Comparison of ENCODE assay signal across 17 cellular contexts in genomic region chr4:188437535-188437934, GRCh38.
DNase-seq lines count a peak whose midpoint lies in the region; ATAC-seq, FAIRE-seq and TF ChIP-seq lines count a peak whose summit lies in the region.
"Had no signal": no experiment of that assay in that cellular context is flagged by ENCODE, and none has a peak within 500 bp of the region (broad histone marks: within the 10 kb centered on the region; RNA-seq: fewer than 3 reads in every experiment).

No MANE protein-coding gene starts in this region.

- H3K36me3 Mint-ChIP-seq in progenitor cell of endocrine pancreas (ENCODE audit: insufficient read depth), result no peaks in the 10 kb centered on the region

- intact Hi-C loops in HCT116 (cut with micrococcal nuclease), result no loop called here

- BruUV-seq in HCT116 (replicated peaks; lab: Mats Ljungman, UMichigan), result no TSS peak

- H3K27me3 Mint-ChIP-seq in progenitor cell of endocrine pancreas, result no peaks in the 10 kb centered on the region

- H3K4me2 ChIP-seq in HCT116 (ENCODE audit: low read length), result no peak overlapping the region
- H3K4me2 ChIP-seq: KMS-11, PC-9 had no signal

- no peak overlapping the region for H3K4me3 Mint-ChIP-seq in progenitor cell of endocrine pancreas (ENCODE audit: low read depth)

- H3K27ac ChIP-seq in HCT116 (ENCODE audit: low read depth, low read length), result no peak overlapping the region
- H3K27ac ChIP-seq: C4-2B, KMS-11, PC-9, SJSA1 had no signal

- POLR2A ChIA-PET in HCT116 (lab: Charles Lee), result no interaction called here
- POLR2A ChIA-PET in HEK293T (lab: Yijun Ruan, JAX), result no interaction called here

- H3K9ac ChIP-seq in HCT116 (ENCODE audit: low read length), result no peak overlapping the region
- H3K9ac ChIP-seq: KMS-11 had no signal

- FAIRE-seq in bronchial epithelial cell (lab: Jason Lieb, UNC), result no peak
- FAIRE-seq: GM12892, GM18507 had no signal

- H3K36me3 ChIP-seq in HCT116 (ENCODE audit: control insufficient read depth in 1 of 2, insufficient read depth in 2 of 2, low read length in 2 of 2) (no peaks in the 10 kb centered on the region), bronchial epithelial cell (ENCODE audit: control insufficient read depth, insufficient read depth, low read length) (no peaks in the 10 kb centered on the region)
- H3K36me3 ChIP-seq: SJSA1 had no signal

- no peaks in the 10 kb centered on the region for H3K79me2 ChIP-seq in HCT116 (ENCODE audit: insufficient read depth, low read length)

- H3K27ac Mint-ChIP-seq in progenitor cell of endocrine pancreas, result peak overlapping the region; percentile 86

- DNase-seq in DMS153 treated with DMSO at 0.1 percent for 48 hours (lab: John Stamatoyannopoulos, UW; ENCODE audit: unreplicated experiment), result peak; percentile 55
- no peak for DNase-seq in HCT116 (ENCODE audit: low read depth, low spot score)
- peak; percentile 76 for DNase-seq in bronchial epithelial cell (ENCODE audit: low read depth)
- DNase-seq in progenitor cell of endocrine pancreas (ENCODE audit: low spot score, unreplicated experiment), result no peak
- no peak for DNase-seq in NCI-H526 treated with DMSO at 0.1 percent for 48 hours (lab: John Stamatoyannopoulos, UW)
- no peak for DNase-seq in HEK293T (ENCODE audit: extremely low spot score)
- no peak for DNase-seq in T-helper 1 cell
- DNase-seq: AML-193, DMS 273 treated with DMSO at 0.1 percent for 48 hours, NCI-H187, NCI-H2227 treated with DMSO at 0.1 percent for 48 hours had no signal

- H3K9me3 ChIP-seq in HCT116 (ENCODE audit: control insufficient read depth in 1 of 2, insufficient read depth in 1 of 2, low read depth in 1 of 2, low read length in 2 of 2), result no peaks in the 10 kb centered on the region
- H3K9me3 ChIP-seq: SJSA1 had no signal

- 0 out of 2 replicates have a peak, but pooled peaks have one; percentile 40 for ATAC-seq in HCT116

- peaks cover 2% of the 10 kb centered on the region for H3K9me3 Mint-ChIP-seq in progenitor cell of endocrine pancreas (ENCODE audit: low read depth)

- TF ChIP-seq RAD21 in HCT116 (IDR thresholded peaks at IDR 0.05; ENCODE audit: low read depth), result no peak

- RAD21 ChIA-PET in HCT116 (lab: Charles Lee; ENCODE audit: low non-redundant PET in 1 of 2, low total read pairs in 2 of 2, uncharacterized antibody in 2 of 2, unreplicated experiment in 2 of 2), result no interaction called here

- no peaks in the 10 kb centered on the region for H3K27me3 ChIP-seq in HCT116 (ENCODE audit: insufficient read depth, low read length)
- H3K27me3 ChIP-seq in bronchial epithelial cell (ENCODE audit: control insufficient read depth, insufficient read depth, low read length), result no peaks in the 10 kb centered on the region
- H3K27me3 ChIP-seq: SJSA1 had no signal

- no peak for TF ChIP-seq POLR2A in HCT116 (IDR thresholded peaks at IDR 0.05; ENCODE audit: borderline replicate concordance, extremely low read depth, insufficient read depth, insufficient read length)

- TF ChIP-seq CTCF in HCT116 (IDR thresholded peaks at IDR 0.05 in 2 of 3, conservative IDR thresholded peaks at IDR 0.05 in 1 of 3; ENCODE audit: borderline replicate concordance in 1 of 3, insufficient read depth in 1 of 3, low read depth in 2 of 3, low read length in 2 of 3) (no peak), bronchial epithelial cell (IDR thresholded peaks at IDR 0.05; ENCODE audit: insufficient read depth, low read length, severe bottlenecking) (no peak), progenitor cell of endocrine pancreas (IDR thresholded peaks at IDR 0.05; ENCODE audit: unreplicated experiment) (no peak)

- no peaks in the 10 kb centered on the region for H3K9me2 ChIP-seq in HCT116 (ENCODE audit: insufficient read depth)

- H3K4me1 Mint-ChIP-seq in progenitor cell of endocrine pancreas (ENCODE audit: low read depth), result peaks cover 31% of the 10 kb centered on the region

- CTCF ChIA-PET in HCT116 (lab: Charles Lee), result no interaction called here
- CTCF ChIA-PET in HEK293T (lab: Yijun Ruan, JAX), result no interaction called here

- H2AFZ ChIP-seq in HCT116 (ENCODE audit: low read depth, low read length, poor library complexity, severe bottlenecking), result peak overlapping the region; percentile 12
- H2AFZ ChIP-seq: PC-9 had no signal

- peaks cover 0 to 20% of the 10 kb centered on the region in 2 experiments; a peak in 1 of 4 replicates for H3K4me1 ChIP-seq in HCT116 (ENCODE audit: control insufficient read depth in 1 of 2, insufficient read depth in 2 of 2, low read length in 2 of 2)
- H3K4me1 ChIP-seq: SJSA1 had no signal

- H3K4me3 ChIP-seq in HCT116 (replicated peaks in 1 of 2; ENCODE audit: low read depth in 1 of 2, low read length in 2 of 2), result no peak overlapping the region
- H3K4me3 ChIP-seq in bronchial epithelial cell (ENCODE audit: low read depth, low read length), result no peak overlapping the region
- H3K4me3 ChIP-seq: PC-9, SJSA1 had no signal

- H4K20me1 ChIP-seq in HCT116 (ENCODE audit: insufficient read depth), result no peaks in the 10 kb centered on the region

TF ChIP-seq in HCT116, 20 proteins besides CTCF, POLR2A, EP300 and RAD21:
- TF ChIP-seq POLR2AphosphoS5 (IDR thresholded peaks at IDR 0.05; ENCODE audit: low read depth, low read length), result no peak

TF ChIP-seq in HEK293T, 16 proteins besides CTCF, POLR2A, EP300 and RAD21:
- TF ChIP-seq CTBP1 (IDR thresholded peaks at IDR 0.05; ENCODE audit: borderline replicate concordance), result no peak
TF ChIP-seq in HEK293T: peak in this region for 0.

Comparison
In these comparisons a context has a peak if more than half of its experiments do, and no peak if none do; other contexts are left out.
1. DNase-seq: peak in DMS153 treated with DMSO at 0.1 percent for 48 hours (single experiment) and bronchial epithelial cell (single experiment); none in HCT116 (single experiment), progenitor cell of endocrine pancreas (single experiment), NCI-H526 treated with DMSO at 0.1 percent for 48 hours (single experiment), HEK293T (single experiment) and T-helper 1 cell (0 of 5).